Comparison of ENCODE assay signal across 1 cellular context in the genomic region with DNA sequence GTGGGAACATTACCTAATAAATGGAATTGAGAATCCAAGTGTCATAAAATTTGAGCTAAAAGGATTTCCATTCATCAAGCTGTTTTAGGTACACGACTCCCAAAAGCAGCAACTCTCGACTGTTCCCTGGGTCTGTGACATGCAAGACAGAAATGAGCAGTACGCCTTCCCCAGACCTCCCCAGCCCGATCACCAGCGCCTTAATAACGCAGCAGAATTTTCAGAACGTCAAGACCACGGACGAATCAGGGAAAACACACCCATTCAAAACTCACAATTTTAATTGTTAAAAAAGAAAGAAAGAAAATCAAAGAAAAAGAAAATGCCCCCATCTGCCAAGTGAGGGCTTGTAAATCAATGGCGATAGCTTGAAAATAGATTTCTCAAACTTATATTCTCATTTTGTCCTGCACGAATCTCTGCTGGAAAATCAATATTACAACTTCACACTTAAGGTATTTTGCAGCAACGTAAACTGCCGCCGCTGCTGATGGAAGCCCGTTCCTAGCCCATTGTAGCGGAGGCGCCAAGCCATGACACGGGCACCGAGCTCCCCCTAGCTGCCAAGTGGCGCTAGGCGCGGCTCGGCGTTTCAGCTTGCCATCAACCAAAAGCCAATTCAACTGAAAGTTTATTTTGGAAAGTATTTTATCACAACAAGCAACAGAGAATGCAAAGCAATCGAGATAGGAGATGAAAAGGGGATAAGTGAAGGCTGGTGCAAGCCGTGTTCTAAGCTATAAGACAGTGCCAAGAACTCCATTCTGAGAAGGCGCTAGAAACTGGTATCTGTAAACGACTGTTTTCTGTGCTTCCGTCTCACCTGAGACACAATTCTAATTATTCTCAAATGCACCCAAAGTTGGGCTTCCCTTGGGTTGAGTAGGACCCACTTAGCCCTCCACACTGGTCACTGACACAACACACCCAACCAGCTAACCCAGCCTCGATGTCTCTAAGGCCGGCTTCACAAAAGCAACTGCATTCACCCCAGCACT.
TF ChIP-seq lines count a peak whose summit lies in the region.

No MANE protein-coding gene starts in this region.

TF ChIP-seq in HCT116, 20 proteins besides CTCF, POLR2A, EP300 and RAD21 (continued from another document):
- TF ChIP-seq YY1 (IDR thresholded peaks at IDR 0.05; ENCODE audit: extremely low read depth, insufficient replicate concordance, low read depth, low read length) (no peak), POLR2AphosphoS5 (IDR thresholded peaks at IDR 0.05; ENCODE audit: low read depth, low read length) (no peak), EZH2phosphoT487 (IDR thresholded peaks at IDR 0.05; ENCODE audit: borderline replicate concordance) (no peak), JUND (IDR thresholded peaks at IDR 0.05) (no peak), ZFX (IDR thresholded peaks at IDR 0.05) (no peak), SIN3A (IDR thresholded peaks at IDR 0.05; ENCODE audit: low read depth) (no peak), EGR1 (IDR thresholded peaks at IDR 0.05; ENCODE audit: low read depth) (no peak), TCF7L2 (IDR thresholded peaks at IDR 0.05; ENCODE audit: borderline replicate concordance, extremely low read depth, insufficient read depth, insufficient read length) (no peak), FOSL1 (IDR thresholded peaks at IDR 0.05; ENCODE audit: low read depth) (no peak)
- TF ChIP-seq, protein P1, sequence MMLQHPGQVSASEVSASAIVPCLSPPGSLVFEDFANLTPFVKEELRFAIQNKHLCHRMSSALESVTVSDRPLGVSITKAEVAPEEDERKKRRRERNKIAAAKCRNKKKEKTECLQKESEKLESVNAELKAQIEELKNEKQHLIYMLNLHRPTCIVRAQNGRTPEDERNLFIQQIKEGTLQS (IDR thresholded peaks at IDR 0.05): no peak
- TF ChIP-seq, protein P2, sequence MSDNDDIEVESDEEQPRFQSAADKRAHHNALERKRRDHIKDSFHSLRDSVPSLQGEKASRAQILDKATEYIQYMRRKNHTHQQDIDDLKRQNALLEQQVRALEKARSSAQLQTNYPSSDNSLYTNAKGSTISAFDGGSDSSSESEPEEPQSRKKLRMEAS (IDR thresholded peaks at IDR 0.05): no peak
TF ChIP-seq in HCT116: peak in this region for 0.
